In the genomic region with DNA sequence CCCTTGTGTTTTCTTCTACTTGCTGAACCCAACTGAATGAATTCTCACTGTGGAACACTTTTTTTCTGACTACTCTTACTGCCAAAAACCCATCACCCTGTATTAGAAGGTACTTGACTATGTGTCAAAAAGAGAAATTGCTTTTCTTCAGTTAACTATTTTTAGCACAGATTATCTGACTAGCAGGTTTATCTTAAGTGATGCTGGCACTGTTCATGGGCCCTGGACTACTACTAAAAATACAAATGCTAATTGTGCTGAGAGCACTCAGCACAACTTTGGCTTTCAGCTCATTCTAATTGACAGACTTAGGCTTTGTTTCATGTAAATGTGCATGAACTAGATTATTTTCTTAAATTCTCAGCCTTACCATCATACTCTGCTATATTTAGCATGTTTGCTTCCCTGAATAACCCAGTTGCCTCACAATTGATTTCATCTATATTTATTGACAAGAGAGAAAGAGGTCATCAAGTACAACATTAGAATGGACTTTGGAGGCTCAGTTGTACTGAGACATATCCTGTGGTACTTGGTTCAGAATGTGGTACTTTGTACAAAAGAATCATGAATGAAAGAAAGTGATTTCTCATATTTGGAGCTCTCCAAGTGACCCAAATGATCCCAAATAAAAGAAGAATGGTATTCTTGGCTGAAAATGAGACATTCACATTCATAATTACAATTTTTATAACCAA, we compare ENCODE assay signal across 33 cellular contexts.
"Had no signal": no experiment of that assay in that cellular context is flagged by ENCODE, and none has a peak within 500 bp of the region (broad histone marks: within the 10 kb centered on the region; RNA-seq: fewer than 3 reads in every experiment).

No MANE protein-coding gene starts in this region.

- H3K36me3 Mint-ChIP-seq: activated CD4-positive, alpha-beta memory T cell treated with anti-CD3 and anti-CD28 coated beads for 36 hours; activated naive CD8-positive, alpha-beta T cell treated with anti-CD3 and anti-CD28 coated beads for 36 hours; stimulated activated naive B cell treated with anti-CD40 and anti-IgM and Interleukin-4, amounts not matched to agents 10 μg/mL and 1 μg/mL and 100 μg/mL, for 72 hours had no signal

- H3K4me3 ChIP-seq: adrenal gland, colonic mucosa, esophagus squamous epithelium, lung, mucosa of descending colon, ovary, stomach, thyroid gland, upper lobe of left lung, vagina had no signal

- H3K9me3 ChIP-seq: colonic mucosa, esophagus squamous epithelium, ovary, stomach, thyroid gland, upper lobe of left lung, vagina had no signal

- ATAC-seq: left lobe of liver; mucosa of descending colon; stimulated activated naive B cell treated with anti-CD40 and anti-IgM and Interleukin-4, amounts not matched to agents 10 μg/mL and 1 μg/mL and 100 μg/mL, for 72 hours had no signal

- H3K27me3 Mint-ChIP-seq: activated CD4-positive, alpha-beta memory T cell treated with anti-CD3 and anti-CD28 coated beads for 36 hours; activated CD4-positive, alpha-beta T cell treated with anti-CD3 and anti-CD28 coated beads, Interleukin-2, amount 10 ng/mL, durations not matched to agents 24 days and 14 days; activated naive CD8-positive, alpha-beta T cell treated with anti-CD3 and anti-CD28 coated beads for 36 hours; progenitor cell of endocrine pancreas; stimulated activated naive B cell treated with anti-CD40 and anti-IgM and Interleukin-4, amounts not matched to agents 10 μg/mL and 1 μg/mL and 100 μg/mL, for 72 hours had no signal

- H3K27me3 ChIP-seq: adrenal gland, colonic mucosa, esophagus squamous epithelium, ovary, stomach, thyroid gland, upper lobe of left lung, vagina had no signal

- H3K4me3 Mint-ChIP-seq: activated CD4-positive, alpha-beta memory T cell treated with anti-CD3 and anti-CD28 coated beads for 36 hours; activated CD4-positive, alpha-beta T cell treated with anti-CD3 and anti-CD28 coated beads, Interleukin-2, amount 10 ng/mL, durations not matched to agents 24 days and 14 days; activated naive CD4-positive, alpha-beta T cell treated with anti-CD3 and anti-CD28 coated beads for 36 hours; activated naive CD8-positive, alpha-beta T cell treated with anti-CD3 and anti-CD28 coated beads for 36 hours; activated T-helper 1 cell treated with anti-CD3 and anti-CD28 coated beads, Interleukin-12 subunit alpha, Interleukin-12 subunit beta, Interleukin-2, Interleukin-4 antibody, amounts not matched to agents 30 ng/mL and 10 ng/mL and 1 ng/mL, durations not matched to agents 14 hours and 24 hours and 36 hours; nephron; stimulated activated naive B cell treated with anti-CD40 and anti-IgM and Interleukin-4, amounts not matched to agents 10 μg/mL and 1 μg/mL and 100 μg/mL, for 72 hours had no signal

- H3K9me3 Mint-ChIP-seq: activated T-helper 1 cell treated with anti-CD3 and anti-CD28 coated beads, Interleukin-12 subunit alpha, Interleukin-12 subunit beta, Interleukin-2, Interleukin-4 antibody, amounts not matched to agents 30 ng/mL and 10 ng/mL and 1 ng/mL, durations not matched to agents 14 hours and 24 hours and 36 hours; nephron; stimulated activated naive B cell treated with anti-CD40 and anti-IgM and Interleukin-4, amounts not matched to agents 10 μg/mL and 1 μg/mL and 100 μg/mL, for 72 hours had no signal

- H3K27ac ChIP-seq: adrenal gland, colonic mucosa, epithelial cell of prostate, esophagus squamous epithelium, ovary, stomach, thyroid gland, upper lobe of left lung, vagina had no signal

- H3K36me3 ChIP-seq: adrenal gland, colonic mucosa, esophagus squamous epithelium, ovary, stomach, thyroid gland, upper lobe of left lung, vagina had no signal

- H3K27ac Mint-ChIP-seq: activated CD4-positive, alpha-beta memory T cell treated with anti-CD3 and anti-CD28 coated beads for 36 hours; activated CD4-positive, alpha-beta T cell treated with anti-CD3 and anti-CD28 coated beads, Interleukin-2, amount 10 ng/mL, durations not matched to agents 24 days and 14 days; activated naive CD4-positive, alpha-beta T cell treated with anti-CD3 and anti-CD28 coated beads for 36 hours; activated naive CD8-positive, alpha-beta T cell treated with anti-CD3 and anti-CD28 coated beads for 36 hours; activated T-helper 1 cell treated with anti-CD3 and anti-CD28 coated beads, Interleukin-12 subunit alpha, Interleukin-12 subunit beta, Interleukin-2, Interleukin-4 antibody, amounts not matched to agents 30 ng/mL and 10 ng/mL and 1 ng/mL, durations not matched to agents 14 hours and 24 hours and 36 hours; nephron; progenitor cell of endocrine pancreas; stimulated activated naive B cell treated with anti-CD40 and anti-IgM and Interleukin-4, amounts not matched to agents 10 μg/mL and 1 μg/mL and 100 μg/mL, for 72 hours had no signal

- DNase-seq: activated CD4-positive, alpha-beta memory T cell treated with anti-CD3 and anti-CD28 coated beads for 36 hours; activated CD4-positive, alpha-beta T cell treated with anti-CD3 and anti-CD28 coated beads, Interleukin-2, amount 10 ng/mL, durations not matched to agents 24 days and 14 days; activated CD4-positive, CD25-positive, alpha-beta regulatory T cell treated with anti-CD3 and anti-CD28 coated beads, Interleukin-2, amount 50 U/mL, for 72 hours; activated CD8-positive, alpha-beta memory T cell treated with anti-CD3 and anti-CD28 coated beads, Interleukin-2, amount 50 U/mL, for 4 hours; activated effector memory CD4-positive, alpha-beta T cell treated with anti-CD3 and anti-CD28 coated beads, Interleukin-2, amount 50 U/mL, for 16 hours; activated naive CD4-positive, alpha-beta T cell treated with anti-CD3 and anti-CD28 coated beads for 36 hours; activated naive CD8-positive, alpha-beta T cell treated with anti-CD3 and anti-CD28 coated beads for 36 hours; activated T-cell treated with anti-CD3 and anti-CD28 coated beads, Interleukin-2, amount 50 U/mL, for 1 hour; adrenal gland; aorta; colonic mucosa; effector CD8-positive, alpha-beta T cell; esophagus squamous epithelium; hypothalamus; mucosa of descending colon; ovary; retina; stimulated activated CD4-positive, alpha-beta T cell treated with anti-CD3 and anti-CD28 coated beads, Interleukin-15, amount 100 ng/mL, for 24 hours; stimulated activated CD4-positive, alpha-beta T cell treated with anti-CD3 and anti-CD28 coated beads, Interleukin-2, amount 100 ng/mL, for 24 hours; stimulated activated naive B cell treated with anti-CD40 and anti-IgM and Interleukin-4, amounts not matched to agents 10 μg/mL and 1 μg/mL and 100 μg/mL, for 72 hours; stomach; T-helper 2 cell; thyroid gland; upper lobe of left lung had no signal

- H3K4me1 ChIP-seq: colonic mucosa, esophagus squamous epithelium, stomach, thyroid gland, upper lobe of left lung, vagina had no signal

- FAIRE-seq: endometrium, frontal cortex had no signal

- H3K4me1 Mint-ChIP-seq: activated CD4-positive, alpha-beta T cell treated with anti-CD3 and anti-CD28 coated beads, Interleukin-2, amount 10 ng/mL, durations not matched to agents 24 days and 14 days; activated naive CD8-positive, alpha-beta T cell treated with anti-CD3 and anti-CD28 coated beads for 36 hours; stimulated activated naive B cell treated with anti-CD40 and anti-IgM and Interleukin-4, amounts not matched to agents 10 μg/mL and 1 μg/mL and 100 μg/mL, for 72 hours had no signal
